13 cellular contexts compared by ENCODE assay signal in the genomic region with DNA sequence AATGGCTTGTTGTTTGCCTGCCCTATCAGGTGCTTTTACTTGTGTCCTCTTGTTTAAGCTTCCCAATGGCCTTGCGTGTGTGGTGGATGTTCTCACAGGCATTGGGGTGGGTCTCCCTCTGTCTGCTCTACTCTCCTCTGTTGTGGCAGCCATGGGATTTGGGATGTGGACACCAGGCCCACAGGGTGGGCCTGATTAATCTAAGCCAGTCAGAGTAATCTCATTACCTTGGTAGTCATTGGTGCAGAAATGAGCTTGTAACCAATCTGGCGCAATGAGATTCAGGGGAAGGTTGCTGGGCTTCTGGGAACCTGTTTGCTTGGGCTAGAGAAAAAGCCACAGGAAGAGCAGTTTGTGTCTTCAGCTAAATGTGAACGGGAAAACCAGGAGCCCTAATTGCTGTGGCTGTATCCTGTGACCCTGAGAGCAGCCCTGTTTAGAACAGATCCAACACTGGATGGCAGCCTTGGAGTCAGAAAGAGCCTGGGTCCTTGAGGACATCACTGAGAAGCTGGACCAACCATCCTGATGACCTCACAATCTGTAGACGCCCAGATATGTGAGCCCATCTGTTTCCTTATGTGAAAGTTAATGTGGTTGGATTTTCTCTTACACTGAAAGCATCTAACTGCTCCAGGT.
A peak's percentile ranks its signal among the peaks of the same experiment; 100 is the strongest.
DNase-seq lines count a peak whose midpoint lies in the region; ATAC-seq and TF ChIP-seq lines count a peak whose summit lies in the region.
"Had no signal": no experiment of that assay in that cellular context is flagged by ENCODE, and none has a peak within 500 bp of the region (broad histone marks: within the 10 kb centered on the region; RNA-seq: fewer than 3 reads in every experiment).

No MANE protein-coding gene starts in this region.

- DNase-seq in ELR (ENCODE audit: low read depth) (peak; percentile 53), NCI-H82 (lab: John Stamatoyannopoulos, UW) (peak; percentile 95), endodermal cell (no peak), mucosa of descending colon (peak in 1 of 3 donors; percentile 36), GM20000 (ENCODE audit: low spot score) (no peak), DMS153 treated with DMSO at 0.1 percent for 48 hours (lab: John Stamatoyannopoulos, UW; ENCODE audit: unreplicated experiment) (no peak), NCI-H510A (lab: John Stamatoyannopoulos, UW) (no peak)
- DNase-seq in activated T-helper 1 cell treated with anti-CD3 and anti-CD28 coated beads, Interleukin-12 subunit alpha, Interleukin-12 subunit beta, Interleukin-2, Interleukin-4 antibody, amounts not matched to agents 30 ng/mL and 10 ng/mL and 1 ng/mL, durations not matched to agents 14 hours and 24 hours and 36 hours (ENCODE audit: low spot score), result no peak
- DNase-seq: activated CD4-positive, alpha-beta T cell treated with anti-CD3 and anti-CD28 coated beads for 48 hours; activated naive CD4-positive, alpha-beta T cell treated with anti-CD3 and anti-CD28 coated beads for 36 hours; dorsolateral prefrontal cortex; NCI-H1694 treated with DMSO at 0.1 percent for 48 hours had no signal

- no peaks in the 10 kb centered on the region for H3K27me3 ChIP-seq in endodermal cell (ENCODE audit: control insufficient read depth, insufficient read depth, low read length, poor library complexity, severe bottlenecking)
- H3K27me3 ChIP-seq: dorsolateral prefrontal cortex, neutrophil had no signal

- peak; percentile 51 for ATAC-seq in mucosa of descending colon

- H3K36me3 Mint-ChIP-seq in endodermal cell (ENCODE audit: low read depth), result no peaks in the 10 kb centered on the region
- no peaks in the 10 kb centered on the region for H3K36me3 Mint-ChIP-seq in activated T-helper 1 cell treated with anti-CD3 and anti-CD28 coated beads, Interleukin-12 subunit alpha, Interleukin-12 subunit beta, Interleukin-2, Interleukin-4 antibody, amounts not matched to agents 30 ng/mL and 10 ng/mL and 1 ng/mL, durations not matched to agents 14 hours and 24 hours and 36 hours (ENCODE audit: low read depth)

- no peaks in the 10 kb centered on the region for H3K4me1 ChIP-seq in endodermal cell (ENCODE audit: control insufficient read depth, insufficient read depth, low read length)
- H3K4me1 ChIP-seq in mucosa of descending colon (ENCODE audit: low read depth), result peaks cover 20% of the 10 kb centered on the region

- intact Hi-C loops in mucosa of descending colon (cut with DNase I, micrococcal nuclease), result no loop called here
- intact Hi-C loops in activated T-helper 1 cell treated with anti-CD3 and anti-CD28 coated beads, Interleukin-12 subunit alpha, Interleukin-12 subunit beta, Interleukin-2, Interleukin-4 antibody, amounts not matched to agents 30 ng/mL and 10 ng/mL and 1 ng/mL, durations not matched to agents 14 hours and 24 hours and 36 hours (cut with micrococcal nuclease), result no loop called here

- H3K27me3 Mint-ChIP-seq in endodermal cell (ENCODE audit: insufficient read depth), result no peaks in the 10 kb centered on the region
- peaks cover 5% of the 10 kb centered on the region for H3K27me3 Mint-ChIP-seq in activated T-helper 1 cell treated with anti-CD3 and anti-CD28 coated beads, Interleukin-12 subunit alpha, Interleukin-12 subunit beta, Interleukin-2, Interleukin-4 antibody, amounts not matched to agents 30 ng/mL and 10 ng/mL and 1 ng/mL, durations not matched to agents 14 hours and 24 hours and 36 hours (ENCODE audit: insufficient read depth)

- WGBS in endodermal cell (ENCODE audit: insufficient coverage in 1 of 2, insufficient read length in 1 of 2), 2 experiments, result 90 to 92% methylated on average over 2 to 4 of the region's 4 CpGs

- H3K9ac ChIP-seq in endodermal cell (ENCODE audit: extremely low read depth, low read length, poor library complexity, severe bottlenecking), result no peak overlapping the region

- H3K4me1 Mint-ChIP-seq in endodermal cell, result peaks cover 2% of the 10 kb centered on the region
- H3K4me1 Mint-ChIP-seq in activated T-helper 1 cell treated with anti-CD3 and anti-CD28 coated beads, Interleukin-12 subunit alpha, Interleukin-12 subunit beta, Interleukin-2, Interleukin-4 antibody, amounts not matched to agents 30 ng/mL and 10 ng/mL and 1 ng/mL, durations not matched to agents 14 hours and 24 hours and 36 hours (ENCODE audit: low read depth), result peaks cover 2% of the 10 kb centered on the region

- H3K27ac Mint-ChIP-seq in endodermal cell, result no peak overlapping the region
- H3K27ac Mint-ChIP-seq in activated T-helper 1 cell treated with anti-CD3 and anti-CD28 coated beads, Interleukin-12 subunit alpha, Interleukin-12 subunit beta, Interleukin-2, Interleukin-4 antibody, amounts not matched to agents 30 ng/mL and 10 ng/mL and 1 ng/mL, durations not matched to agents 14 hours and 24 hours and 36 hours, result no peak overlapping the region
- H3K27ac Mint-ChIP-seq: activated naive CD4-positive, alpha-beta T cell treated with anti-CD3 and anti-CD28 coated beads for 36 hours had no signal

- no peaks in the 10 kb centered on the region for H3K9me3 ChIP-seq in endodermal cell (ENCODE audit: control insufficient read depth, low read length)
- no peaks in the 10 kb centered on the region for H3K9me3 ChIP-seq in mucosa of descending colon
- H3K9me3 ChIP-seq: neutrophil had no signal

- TF ChIP-seq CTCF in endodermal cell (conservative IDR thresholded peaks at IDR 0.05) (peak; percentile 31), mucosa of descending colon (IDR thresholded peaks at IDR 0.05) (no peak), GM20000 (IDR thresholded peaks at IDR 0.05; ENCODE audit: extremely low read depth, missing control alignments) (no peak)

- H3K4me3 ChIP-seq in endodermal cell (ENCODE audit: low read length) (no peak overlapping the region), mucosa of descending colon (no peak overlapping the region)
- H3K4me3 ChIP-seq: dorsolateral prefrontal cortex had no signal

- H3K9me3 Mint-ChIP-seq in endodermal cell, result peaks cover 5% of the 10 kb centered on the region
- H3K9me3 Mint-ChIP-seq in activated T-helper 1 cell treated with anti-CD3 and anti-CD28 coated beads, Interleukin-12 subunit alpha, Interleukin-12 subunit beta, Interleukin-2, Interleukin-4 antibody, amounts not matched to agents 30 ng/mL and 10 ng/mL and 1 ng/mL, durations not matched to agents 14 hours and 24 hours and 36 hours, result no peaks in the 10 kb centered on the region
- H3K9me3 Mint-ChIP-seq: activated naive CD4-positive, alpha-beta T cell treated with anti-CD3 and anti-CD28 coated beads for 36 hours had no signal

- H3K36me3 ChIP-seq in endodermal cell (ENCODE audit: control insufficient read depth, insufficient read depth, low read length), result no peaks in the 10 kb centered on the region
- H3K36me3 ChIP-seq in mucosa of descending colon (ENCODE audit: low read depth), result no peaks in the 10 kb centered on the region
- H3K36me3 ChIP-seq: neutrophil had no signal

- H3K4me3 Mint-ChIP-seq in endodermal cell, result no peak overlapping the region
- H3K4me3 Mint-ChIP-seq in activated T-helper 1 cell treated with anti-CD3 and anti-CD28 coated beads, Interleukin-12 subunit alpha, Interleukin-12 subunit beta, Interleukin-2, Interleukin-4 antibody, amounts not matched to agents 30 ng/mL and 10 ng/mL and 1 ng/mL, durations not matched to agents 14 hours and 24 hours and 36 hours, result no peak overlapping the region
- H3K4me3 Mint-ChIP-seq: activated naive CD4-positive, alpha-beta T cell treated with anti-CD3 and anti-CD28 coated beads for 36 hours had no signal

- H3K27ac ChIP-seq in endodermal cell (ENCODE audit: low read depth, low read length), result no peak overlapping the region
- H3K27ac ChIP-seq: dorsolateral prefrontal cortex, neutrophil had no signal

Comparison
In these comparisons a context has a peak if more than half of its experiments do, and no peak if none do; other contexts are left out.
1. DNase-seq: peak in ELR (single experiment) and NCI-H82 (single experiment); none in endodermal cell (single experiment), GM20000 (single experiment), activated T-helper 1 cell treated with anti-CD3 and anti-CD28 coated beads, Interleukin-12 subunit alpha, Interleukin-12 subunit beta, Interleukin-2, Interleukin-4 antibody, amounts not matched to agents 30 ng/mL and 10 ng/mL and 1 ng/mL, durations not matched to agents 14 hours and 24 hours and 36 hours (single experiment), DMS153 treated with DMSO at 0.1 percent for 48 hours (single experiment) and NCI-H510A (single experiment).